Comparison of ENCODE assay signal across 1 cellular context in the genomic region with DNA sequence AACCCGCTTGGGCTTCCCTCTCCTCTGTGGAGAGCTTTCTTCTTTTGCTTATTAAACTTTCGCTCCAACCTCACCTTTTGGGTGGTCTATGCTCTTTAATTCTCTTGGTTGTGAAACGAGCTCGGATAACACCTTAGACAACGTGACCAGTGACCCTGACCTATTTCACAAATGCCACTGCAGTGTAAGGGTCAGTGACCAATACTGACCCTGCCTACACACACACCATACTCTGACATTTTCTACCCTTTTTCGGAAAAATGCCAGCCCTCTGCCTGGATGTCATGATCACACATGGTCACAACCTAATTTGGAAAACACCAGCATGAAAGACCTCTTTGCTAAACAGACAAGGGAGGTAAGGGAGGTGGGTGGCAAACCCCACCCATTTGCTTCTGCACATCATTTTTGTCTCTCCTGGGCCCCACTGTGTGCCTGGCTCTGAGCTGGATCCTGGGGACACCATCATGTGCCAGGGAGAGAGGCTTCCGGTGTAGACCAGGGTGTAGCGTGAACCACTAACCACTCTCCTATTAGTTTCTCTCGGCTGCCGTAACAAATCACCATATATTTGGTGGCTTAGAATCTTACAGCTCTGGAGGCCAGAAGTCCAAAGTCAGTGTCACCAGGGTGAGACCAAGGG.
TF ChIP-seq lines count a peak whose summit lies in the region.

No MANE protein-coding gene starts in this region.

TF ChIP-seq in HepG2, 621 proteins besides CTCF, POLR2A, EP300 and RAD21 (continued from another document and continues in another):
- TF ChIP-seq, protein P1, sequence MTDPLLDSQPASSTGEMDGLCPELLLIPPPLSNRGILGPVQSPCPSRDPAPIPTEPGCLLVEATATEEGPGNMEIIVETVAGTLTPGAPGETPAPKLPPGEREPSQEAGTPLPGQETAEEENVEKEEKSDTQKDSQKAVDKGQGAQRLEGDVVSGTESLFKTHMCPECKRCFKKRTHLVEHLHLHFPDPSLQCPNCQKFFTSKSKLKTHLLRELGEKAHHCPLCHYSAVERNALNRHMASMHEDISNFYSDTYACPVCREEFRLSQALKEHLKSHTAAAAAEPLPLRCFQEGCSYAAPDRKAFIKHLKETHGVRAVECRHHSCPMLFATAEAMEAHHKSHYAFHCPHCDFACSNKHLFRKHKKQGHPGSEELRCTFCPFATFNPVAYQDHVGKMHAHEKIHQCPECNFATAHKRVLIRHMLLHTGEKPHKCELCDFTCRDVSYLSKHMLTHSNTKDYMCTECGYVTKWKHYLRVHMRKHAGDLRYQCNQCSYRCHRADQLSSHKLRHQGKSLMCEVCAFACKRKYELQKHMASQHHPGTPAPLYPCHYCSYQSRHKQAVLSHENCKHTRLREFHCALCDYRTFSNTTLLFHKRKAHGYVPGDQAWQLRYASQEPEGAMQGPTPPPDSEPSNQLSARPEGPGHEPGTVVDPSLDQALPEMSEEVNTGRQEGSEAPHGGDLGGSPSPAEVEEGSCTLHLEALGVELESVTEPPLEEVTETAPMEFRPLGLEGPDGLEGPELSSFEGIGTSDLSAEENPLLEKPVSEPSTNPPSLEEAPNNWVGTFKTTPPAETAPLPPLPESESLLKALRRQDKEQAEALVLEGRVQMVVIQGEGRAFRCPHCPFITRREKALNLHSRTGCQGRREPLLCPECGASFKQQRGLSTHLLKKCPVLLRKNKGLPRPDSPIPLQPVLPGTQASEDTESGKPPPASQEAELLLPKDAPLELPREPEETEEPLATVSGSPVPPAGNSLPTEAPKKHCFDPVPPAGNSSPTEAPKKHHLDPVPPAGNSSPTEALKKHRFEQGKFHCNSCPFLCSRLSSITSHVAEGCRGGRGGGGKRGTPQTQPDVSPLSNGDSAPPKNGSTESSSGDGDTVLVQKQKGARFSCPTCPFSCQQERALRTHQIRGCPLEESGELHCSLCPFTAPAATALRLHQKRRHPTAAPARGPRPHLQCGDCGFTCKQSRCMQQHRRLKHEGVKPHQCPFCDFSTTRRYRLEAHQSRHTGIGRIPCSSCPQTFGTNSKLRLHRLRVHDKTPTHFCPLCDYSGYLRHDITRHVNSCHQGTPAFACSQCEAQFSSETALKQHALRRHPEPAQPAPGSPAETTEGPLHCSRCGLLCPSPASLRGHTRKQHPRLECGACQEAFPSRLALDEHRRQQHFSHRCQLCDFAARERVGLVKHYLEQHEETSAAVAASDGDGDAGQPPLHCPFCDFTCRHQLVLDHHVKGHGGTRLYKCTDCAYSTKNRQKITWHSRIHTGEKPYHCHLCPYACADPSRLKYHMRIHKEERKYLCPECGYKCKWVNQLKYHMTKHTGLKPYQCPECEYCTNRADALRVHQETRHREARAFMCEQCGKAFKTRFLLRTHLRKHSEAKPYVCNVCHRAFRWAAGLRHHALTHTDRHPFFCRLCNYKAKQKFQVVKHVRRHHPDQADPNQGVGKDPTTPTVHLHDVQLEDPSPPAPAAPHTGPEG (CRISPR knock-in tag; IDR thresholded peaks at IDR 0.05): no peak
- TF ChIP-seq ZNF687 (CRISPR knock-in tag; IDR thresholded peaks at IDR 0.05) (peak; percentile 55), KDM1A (CRISPR knock-in tag; IDR thresholded peaks at IDR 0.05) (peak; percentile 64; the same call in 1 of the 2 replicates), ZNF180 (CRISPR knock-in tag; IDR thresholded peaks at IDR 0.05; ENCODE audit: borderline replicate concordance, low read depth) (no peak), ARID5B (CRISPR knock-in tag; IDR thresholded peaks at IDR 0.05) (peak; percentile 91), TMF1 (CRISPR knock-in tag; IDR thresholded peaks at IDR 0.05; ENCODE audit: low read depth) (no peak), HNF1A (IDR thresholded peaks at IDR 0.05; ENCODE audit: low read depth) (no peak), HNF1A (CRISPR knock-in tag; IDR thresholded peaks at IDR 0.05; ENCODE audit: borderline replicate concordance) (peak; percentile 61), YEATS4 (CRISPR knock-in tag; IDR thresholded peaks at IDR 0.05; ENCODE audit: borderline replicate concordance) (no peak), ZNF83 (CRISPR knock-in tag; IDR thresholded peaks at IDR 0.05; ENCODE audit: borderline replicate concordance) (no peak), NR2C2 (CRISPR knock-in tag; IDR thresholded peaks at IDR 0.05; ENCODE audit: borderline replicate concordance) (peak; percentile 90), ZNF3 (CRISPR knock-in tag; IDR thresholded peaks at IDR 0.05) (no peak), SETDB1 (CRISPR knock-in tag; IDR thresholded peaks at IDR 0.05; ENCODE audit: borderline replicate concordance) (no peak), SMAD9 (CRISPR knock-in tag; IDR thresholded peaks at IDR 0.05) (no peak), PAXIP1 (CRISPR knock-in tag; conservative IDR thresholded peaks at IDR 0.05) (peak; percentile 85), ZNF674 (CRISPR knock-in tag; IDR thresholded peaks at IDR 0.05; ENCODE audit: low read depth) (no peak), NCOR1 (IDR thresholded peaks at IDR 0.05; ENCODE audit: borderline replicate concordance, low read length) (peak; percentile 94), ZNF530 (CRISPR knock-in tag; IDR thresholded peaks at IDR 0.05; ENCODE audit: low read depth) (no peak), SOX6 (IDR thresholded peaks at IDR 0.05) (no peak), SOX6 (CRISPR knock-in tag; IDR thresholded peaks at IDR 0.05) (peak; percentile 86), MIXL1 (CRISPR knock-in tag; IDR thresholded peaks at IDR 0.05) (peak; percentile 24; the same call in 1 of the 2 replicates), ZBTB37 (CRISPR knock-in tag; IDR thresholded peaks at IDR 0.05) (0 out of 2 replicates have a peak, but pooled peaks have one; percentile 29), MTF1 (CRISPR knock-in tag; IDR thresholded peaks at IDR 0.05) (no peak), ZBTB38 (CRISPR knock-in tag; IDR thresholded peaks at IDR 0.05) (peak; percentile 57; the same call in 1 of the 2 replicates)
- TF ChIP-seq, protein P2, sequence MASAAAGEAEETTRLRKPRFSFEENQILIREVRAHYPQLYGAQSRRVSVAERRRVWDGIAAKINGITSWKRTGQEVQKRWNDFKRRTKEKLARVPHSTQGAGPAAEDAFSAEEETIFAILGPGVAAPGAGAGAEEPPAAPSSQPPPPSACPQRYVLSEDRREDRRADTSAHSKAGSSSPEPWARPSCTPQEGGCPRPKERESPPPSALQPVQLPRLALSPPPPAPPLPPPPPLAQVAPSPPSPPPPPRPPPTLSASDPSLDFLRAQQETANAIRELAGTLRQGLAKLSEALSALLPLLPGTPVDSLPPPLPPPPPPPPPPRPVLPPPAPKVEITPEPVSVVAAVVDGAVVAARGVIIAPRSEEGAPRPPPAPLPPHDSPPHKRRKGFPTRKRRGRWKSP (CRISPR knock-in tag; IDR thresholded peaks at IDR 0.05): 0 out of 2 replicates have a peak, but pooled peaks have one; percentile 22
